21 cellular contexts compared by ENCODE assay signal in genomic region chr17:55774834-55775233, GRCh38.
DNase-seq lines count a peak whose midpoint lies in the region; ATAC-seq and TF ChIP-seq lines count a peak whose summit lies in the region.
"Had no signal": no experiment of that assay in that cellular context is flagged by ENCODE, and none has a peak within 500 bp of the region (broad histone marks: within the 10 kb centered on the region; RNA-seq: fewer than 3 reads in every experiment).

No MANE protein-coding gene starts in this region.

- no peak for TF ChIP-seq RAD21 in Ishikawa (IDR thresholded peaks at IDR 0.05; ENCODE audit: low read depth)

- peak; percentile 91 for TF ChIP-seq EP300 in Ishikawa (IDR thresholded peaks at IDR 0.05; ENCODE audit: borderline replicate concordance)

- ATAC-seq in HG03469 (IDR thresholded peaks at IDR 0.05; ENCODE audit: unreplicated experiment), result no peak
- ATAC-seq: esophagus mucosa; gastroesophageal sphincter; GM12878; stimulated activated naive B cell treated with anti-CD40 and anti-IgM and Interleukin-4, amounts not matched to agents 10 μg/mL and 1 μg/mL and 100 μg/mL, for 72 hours had no signal

- DNase-seq in Ammon's horn (ENCODE audit: low spot score) (peak; percentile 40), NCI-H774 (lab: John Stamatoyannopoulos, UW) (peak; percentile 44), left kidney (ENCODE audit: low read depth, low spot score) (peak; percentile 93), GM19240 (ENCODE audit: insufficient read length, low spot score) (no peak), foreskin melanocyte (no peak), NCI-H1436 (lab: John Stamatoyannopoulos, UW) (no peak)
- DNase-seq: activated CD4-positive, alpha-beta T cell treated with anti-CD3 and anti-CD28 coated beads for 1 hour; activated naive CD4-positive, alpha-beta T cell treated with anti-CD3 and anti-CD28 coated beads for 36 hours; activated T-cell treated with anti-CD3 and anti-CD28 coated beads, Interleukin-2, amount 50 U/mL, for 48 hours; aorta; effector CD8-positive, alpha-beta T cell; KG1; mesenchymal stem cell; naive B cell; ovary; stimulated activated naive B cell treated with anti-CD40 and anti-IgM and Interleukin-4, amounts not matched to agents 10 μg/mL and 1 μg/mL and 100 μg/mL, for 72 hours had no signal

TF ChIP-seq in Ishikawa, 13 proteins besides CTCF, POLR2A, EP300 and RAD21:
- peak; percentile 92 for TF ChIP-seq TEAD4 (IDR thresholded peaks at IDR 0.05)
- peak; percentile 93 for TF ChIP-seq TCF12 (IDR thresholded peaks at IDR 0.05; ENCODE audit: low read depth)
- no peak for TF ChIP-seq CEBPB (IDR thresholded peaks at IDR 0.05)
- no peak for TF ChIP-seq YY1 (IDR thresholded peaks at IDR 0.05; ENCODE audit: low read depth)
- peak; percentile 88 for TF ChIP-seq NFIC (IDR thresholded peaks at IDR 0.05)
- no peak for TF ChIP-seq EGR1 (IDR thresholded peaks at IDR 0.05)
- peak; percentile 79; the same call in 1 of the 2 replicates for TF ChIP-seq FOXM1 (IDR thresholded peaks at IDR 0.05; ENCODE audit: borderline replicate concordance, low read depth)
- TF ChIP-seq USF1 (IDR thresholded peaks at IDR 0.05), result no peak

Comparison
In these comparisons a context has a peak if more than half of its experiments do, and no peak if none do; other contexts are left out.
1. DNase-seq: peak in Ammon's horn (single experiment), NCI-H774 (single experiment) and left kidney (single experiment); none in GM19240 (single experiment), foreskin melanocyte (single experiment) and NCI-H1436 (single experiment).